Comparison of ENCODE assay signal across 8 cellular contexts in genomic region chr9:33287087-33287490, GRCh38. TPM values are rescaled to one million over a fixed set of nuclear protein-coding genes. Genes with fewer than 3 reads are reported as not detected.
DNase-seq lines count a peak whose midpoint lies in the region; ATAC-seq, FAIRE-seq and TF ChIP-seq lines count a peak whose summit lies in the region.
"Had no signal": no experiment of that assay in that cellular context is flagged by ENCODE, and none has a peak within 500 bp of the region (broad histone marks: within the 10 kb centered on the region; RNA-seq: fewer than 3 reads in every experiment).

No MANE protein-coding gene starts in this region.

- no peak overlapping the region for H3K4me3 ChIP-seq in hepatocyte
- H3K4me3 ChIP-seq in small intestine (ENCODE audit: low read depth in 1 of 2, low read length in 2 of 2), result no peak overlapping the region

- H3K36me3 ChIP-seq in hepatocyte (replicated peaks; ENCODE audit: insufficient read depth, low read depth) (no peaks in the 10 kb centered on the region), small intestine (ENCODE audit: control insufficient read depth in 2 of 2, insufficient read depth in 2 of 2, low read length in 2 of 2) (peaks cover under 1 to 6% of the 10 kb centered on the region in 2 donors)

- no peaks in the 10 kb centered on the region for H3K27me3 ChIP-seq in hepatocyte
- no peaks in the 10 kb centered on the region for H3K27me3 ChIP-seq in small intestine (ENCODE audit: control insufficient read depth in 2 of 2, insufficient read depth in 2 of 2, low read length in 2 of 2)

- POLR2A ChIA-PET in activated naive CD8-positive, alpha-beta T cell treated with anti-CD3 and anti-CD28 coated beads, Interleukin-2, amount 10 ng/mL, durations not matched to agents 7 days and 5 days (lab: Charles Lee), result interaction anchor here (0.7 to 1.5 kb wide), 5 partner anchors 21 to 180 kb away, joined by 3 to 6 read pairs (median 3); partner anchors contain the start of gene BAG1

- H3K4me2 ChIP-seq in hepatocyte, result no peak overlapping the region

- FAIRE-seq in RCC 7860 (lab: Jason Lieb, UNC) (peak; percentile 45), small intestine (lab: Jason Lieb, UNC) (no peak)
- FAIRE-seq: colon had no signal

- DNase-seq in ELF-1 (ENCODE audit: low read depth, low spot score) (peak; percentile 36), LHCN-M2 (ENCODE audit: low read depth) (peak; percentile 68), RCC 7860 (ENCODE audit: low spot score) (peak; percentile 42), hepatocyte (ENCODE audit: low spot score) (peak; percentile 81), small intestine (peak; percentile 81)
- no peak for DNase-seq in activated naive CD8-positive, alpha-beta T cell treated with anti-CD3 and anti-CD28 coated beads, Interleukin-2, amount 10 ng/mL, durations not matched to agents 7 days and 5 days

- no peaks in the 10 kb centered on the region for H4K20me1 ChIP-seq in hepatocyte (ENCODE audit: insufficient read depth, poor library complexity, severe bottlenecking)

- H2AFZ ChIP-seq in hepatocyte, result no peak overlapping the region

- no peak overlapping the region for H3K27ac ChIP-seq in hepatocyte
- H3K27ac ChIP-seq in small intestine (ENCODE audit: low read depth in 1 of 2, low read length in 1 of 2), result peak overlapping the region in 1 of 2 donors; percentile 66

- no peak overlapping the region for H3K4me3 Mint-ChIP-seq in activated naive CD8-positive, alpha-beta T cell treated with anti-CD3 and anti-CD28 coated beads, Interleukin-2, amount 10 ng/mL, durations not matched to agents 7 days and 5 days

- no peaks in the 10 kb centered on the region for H3K9me3 Mint-ChIP-seq in activated naive CD8-positive, alpha-beta T cell treated with anti-CD3 and anti-CD28 coated beads, Interleukin-2, amount 10 ng/mL, durations not matched to agents 7 days and 5 days

- H3K4me1 Mint-ChIP-seq in activated naive CD8-positive, alpha-beta T cell treated with anti-CD3 and anti-CD28 coated beads, Interleukin-2, amount 10 ng/mL, durations not matched to agents 7 days and 5 days, result peaks cover 26% of the 10 kb centered on the region

- no peaks in the 10 kb centered on the region for H3K9me2 ChIP-seq in hepatocyte (replicated peaks; ENCODE audit: insufficient read depth)

- WGBS in hepatocyte (ENCODE audit: low lambda C conversion rate, missing lambda C conversion rate), result 72% methylated on average over 4 of the region's 4 CpGs
- WGBS in small intestine, 3 donors, result 38 to 54% (median 39%) methylated on average over 4 of the region's 4 CpGs

- TF ChIP-seq CTCF in hepatocyte (IDR thresholded peaks at IDR 0.05; ENCODE audit: poor library complexity), result peak; percentile 65

- no peaks in the 10 kb centered on the region for H3K27me3 Mint-ChIP-seq in activated naive CD8-positive, alpha-beta T cell treated with anti-CD3 and anti-CD28 coated beads, Interleukin-2, amount 10 ng/mL, durations not matched to agents 7 days and 5 days

- peaks cover 13% of the 10 kb centered on the region for H3K79me2 ChIP-seq in hepatocyte

- H3K4me1 ChIP-seq in hepatocyte (ENCODE audit: insufficient read depth) (peaks cover 11% of the 10 kb centered on the region), small intestine (ENCODE audit: control insufficient read depth in 2 of 2, insufficient read depth in 1 of 2, low read depth in 1 of 2, low read length in 1 of 2) (peaks cover 2 to 9% of the 10 kb centered on the region in 2 donors)

- H3K9me3 ChIP-seq in hepatocyte (ENCODE audit: low read depth), result no peaks in the 10 kb centered on the region
- H3K9me3 ChIP-seq in small intestine (ENCODE audit: control insufficient read depth, low read depth), result no peaks in the 10 kb centered on the region

- no peak for ATAC-seq in activated naive CD8-positive, alpha-beta T cell treated with anti-CD3 and anti-CD28 coated beads, Interleukin-2, amount 10 ng/mL, durations not matched to agents 7 days and 5 days (ENCODE audit: low read depth)
- ATAC-seq in HG03460 (IDR thresholded peaks at IDR 0.05; ENCODE audit: unreplicated experiment), result no peak

- peak overlapping the region; percentile 65 for H3K27ac Mint-ChIP-seq in activated naive CD8-positive, alpha-beta T cell treated with anti-CD3 and anti-CD28 coated beads, Interleukin-2, amount 10 ng/mL, durations not matched to agents 7 days and 5 days

- peaks cover 12% of the 10 kb centered on the region for H3K36me3 Mint-ChIP-seq in activated naive CD8-positive, alpha-beta T cell treated with anti-CD3 and anti-CD28 coated beads, Interleukin-2, amount 10 ng/mL, durations not matched to agents 7 days and 5 days

RNA-seq across cellular contexts. Expression of gene NFX1, which starts 3.2 kb away (rescaled TPM):
- total RNA-seq in LHCN-M2 (2014; rRNA removed) (20.2 and 23.4 TPM in 2 replicates), hepatocyte (18.5 and 21.8 TPM in 2 replicates)
- polyA plus RNA-seq in LHCN-M2 (2012), result 19.0 TPM
- total RNA-seq in activated naive CD8-positive, alpha-beta T cell treated with anti-CD3 and anti-CD28 coated beads, Interleukin-2, amount 10 ng/mL, durations not matched to agents 7 days and 5 days, result 10 to 100 TPM; 47.4 to 48.2 TPM
- polyA plus RNA-seq in hepatocyte (19.5 and 22.4 TPM in 2 replicates), small intestine (10 to 100 TPM; 12.6 to 23.5 (median 20.8) TPM)

RNA-seq across cellular contexts. Expression of gene CHMP5, which starts 22.2 kb away (rescaled TPM):
- total RNA-seq in LHCN-M2 (2014; rRNA removed) (77.4 and 78.9 TPM in 2 replicates), hepatocyte (102 and 109 TPM in 2 replicates)
- polyA plus RNA-seq in LHCN-M2 (2012), result 62.2 TPM
- 10 to 100 TPM; 96.1 to 97.1 TPM for total RNA-seq in activated naive CD8-positive, alpha-beta T cell treated with anti-CD3 and anti-CD28 coated beads, Interleukin-2, amount 10 ng/mL, durations not matched to agents 7 days and 5 days
- polyA plus RNA-seq in hepatocyte (85.6 and 91.5 TPM in 2 replicates), small intestine (100 to 1,000 TPM in 2 of 3 donors, 10 to 100 TPM in 1; 78.1 to 212 (median 185) TPM)

RNA-seq across cellular contexts. Expression of gene BAG1, which starts 22.6 kb away (rescaled TPM):
- total RNA-seq in LHCN-M2 (2014; rRNA removed) (40.4 and 66.6 TPM in 2 replicates), hepatocyte (94.8 and 103 TPM in 2 replicates)
- polyA plus RNA-seq in LHCN-M2 (2012), result 50.2 TPM
- 10 to 100 TPM; 63.8 to 73.2 TPM for total RNA-seq in activated naive CD8-positive, alpha-beta T cell treated with anti-CD3 and anti-CD28 coated beads, Interleukin-2, amount 10 ng/mL, durations not matched to agents 7 days and 5 days
- polyA plus RNA-seq in hepatocyte (78.5 and 99.3 TPM in 2 replicates), small intestine (100 to 1,000 TPM; 104 to 194 (median 160) TPM)

RNA-seq across cellular contexts. Expression of gene SPINK4, which starts 47.1 kb away (rescaled TPM):
- total RNA-seq in LHCN-M2 (2014; rRNA removed) (not detected in 2 replicates), hepatocyte (not detected in 2 replicates)
- polyA plus RNA-seq in LHCN-M2 (2012), result not detected
- not detected for total RNA-seq in activated naive CD8-positive, alpha-beta T cell treated with anti-CD3 and anti-CD28 coated beads, Interleukin-2, amount 10 ng/mL, durations not matched to agents 7 days and 5 days
- polyA plus RNA-seq in hepatocyte (2.2 TPM in 1 of 2 replicates, not detected in the other), small intestine (1,000 to 10,000 TPM in 2 of 3 donors, 100 to 1,000 TPM in 1; 659 to 2,061 (median 1,209) TPM)
